14 cellular contexts compared by ENCODE assay signal in the genomic region with DNA sequence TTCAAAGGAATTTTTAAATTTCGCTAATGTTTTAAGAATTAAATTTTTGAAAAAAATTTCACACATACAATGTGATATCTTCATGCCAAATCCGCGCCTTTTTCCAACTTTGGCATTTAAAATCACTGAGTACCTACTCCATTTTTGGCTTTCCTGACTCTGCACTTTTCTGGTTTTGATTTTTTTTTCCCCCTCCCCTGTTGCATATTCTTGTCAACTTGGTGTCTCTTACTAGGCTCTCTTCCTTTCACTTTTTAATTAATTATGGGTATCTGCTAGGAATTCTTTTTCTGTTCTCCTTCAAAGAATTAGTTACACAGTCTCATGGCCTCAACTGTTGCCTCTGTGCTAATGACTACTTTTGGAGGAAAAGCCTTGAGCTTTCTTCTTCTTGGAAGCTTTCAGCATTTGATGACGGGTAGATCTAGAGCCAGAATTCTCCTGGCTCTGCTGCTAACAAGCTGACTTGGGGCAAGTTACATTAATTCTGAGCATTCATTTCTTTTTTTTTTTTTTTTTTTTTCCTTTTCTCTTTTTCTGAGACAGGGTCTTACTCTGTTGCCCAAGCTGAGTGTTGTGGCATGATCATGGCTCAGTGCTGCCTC. TPM values are rescaled to one million over a fixed set of nuclear protein-coding genes. Genes with fewer than 3 reads are reported as not detected.
A peak's percentile ranks its signal among the peaks of the same experiment; 100 is the strongest.
DNase-seq lines count a peak whose midpoint lies in the region; ATAC-seq and TF ChIP-seq lines count a peak whose summit lies in the region.
"Had no signal": no experiment of that assay in that cellular context is flagged by ENCODE, and none has a peak within 500 bp of the region (broad histone marks: within the 10 kb centered on the region; RNA-seq: fewer than 3 reads in every experiment).

No MANE protein-coding gene starts in this region.

- no peaks in the 10 kb centered on the region for H3K27me3 Mint-ChIP-seq in activated T-cell treated with anti-CD3 and anti-CD28 coated beads, Interleukin-2, amount 50 U/mL, for 4 hours (ENCODE audit: low read depth)
- H3K27me3 Mint-ChIP-seq in activated T-cell treated with anti-CD3 and anti-CD28 coated beads, Interleukin-2, amount 50 U/mL, for 24 hours = no peaks in the 10 kb centered on the region
- H3K27me3 Mint-ChIP-seq: B cell had no signal

- TF ChIP-seq CTCF in SU-DHL-6 (IDR thresholded peaks at IDR 0.05; ENCODE audit: insufficient read depth, low read length, poor library complexity, severe bottlenecking) = no peak
- no peak for TF ChIP-seq CTCF in hepatocyte (IDR thresholded peaks at IDR 0.05; ENCODE audit: poor library complexity)

- peaks cover 22% of the 10 kb centered on the region for H3K36me3 Mint-ChIP-seq in activated T-cell treated with anti-CD3 and anti-CD28 coated beads, Interleukin-2, amount 50 U/mL, for 4 hours (ENCODE audit: insufficient read depth)
- peaks cover 48% of the 10 kb centered on the region for H3K36me3 Mint-ChIP-seq in activated T-cell treated with anti-CD3 and anti-CD28 coated beads, Interleukin-2, amount 50 U/mL, for 24 hours (ENCODE audit: low read depth)

- H3K4me2 ChIP-seq in SU-DHL-6 (ENCODE audit: low read depth, low read length, poor library complexity, severe bottlenecking) (peak overlapping the region; percentile 94), hepatocyte (peak overlapping the region; percentile 85)

- H3K27me3 ChIP-seq in SU-DHL-6 (ENCODE audit: low read length) (no peaks in the 10 kb centered on the region), hepatocyte (no peaks in the 10 kb centered on the region), skeletal muscle tissue (ENCODE audit: control insufficient read depth in 3 of 3, insufficient read depth in 3 of 3, low read length in 3 of 3) (no peaks in the 10 kb centered on the region)
- H3K27me3 ChIP-seq: dorsolateral prefrontal cortex had no signal

- H3K9ac ChIP-seq in SU-DHL-6 (ENCODE audit: low read length) (peak overlapping the region; percentile 80; the same call in 1 of the 2 replicates), skeletal muscle tissue (ENCODE audit: low read depth in 1 of 3, low read length in 3 of 3) (peak overlapping the region; percentile 90 to 91 (median 91))

- DNase-seq in activated T-cell treated with anti-CD3 and anti-CD28 coated beads, Interleukin-2, amount 50 U/mL, for 4 hours = no peak
- DNase-seq in activated T-cell treated with anti-CD3 and anti-CD28 coated beads, Interleukin-2, amount 50 U/mL, for 24 hours = no peak
- DNase-seq in hepatocyte (ENCODE audit: low spot score) = no peak
- no peak for DNase-seq in NCI-H526 (lab: John Stamatoyannopoulos, UW)
- no peak for DNase-seq in NCI-H2196 (lab: John Stamatoyannopoulos, UW; ENCODE audit: unreplicated experiment)
- no peak for DNase-seq in NCI-H1436 treated with DMSO at 0.1 percent for 48 hours (lab: John Stamatoyannopoulos, UW)
- DNase-seq: activated gamma-delta T cell; dorsolateral prefrontal cortex; hippocampal formation; NCI-H1092; stimulated activated CD4-positive, alpha-beta T cell treated with anti-CD3 and anti-CD28 coated beads, Interleukin-4, amount 100 ng/mL, for 1 hour had no signal

- WGBS in hepatocyte (ENCODE audit: low lambda C conversion rate, missing lambda C conversion rate) = 96% methylated on average over 4 of the region's 4 CpGs

- H3F3A ChIP-seq in SU-DHL-6 (ENCODE audit: insufficient read depth) = peaks cover 12% of the 10 kb centered on the region

- H3K4me1 ChIP-seq in hepatocyte (ENCODE audit: insufficient read depth) (peaks cover 5% of the 10 kb centered on the region), skeletal muscle tissue (ENCODE audit: control insufficient read depth in 3 of 3, insufficient read depth in 3 of 3, low read length in 3 of 3) (peaks cover 13 to 25% (median 21%) of the 10 kb centered on the region in 3 donors)

- H3K4me3 Mint-ChIP-seq in activated T-cell treated with anti-CD3 and anti-CD28 coated beads, Interleukin-2, amount 50 U/mL, for 4 hours = peak overlapping the region; percentile 17
- H3K4me3 Mint-ChIP-seq in activated T-cell treated with anti-CD3 and anti-CD28 coated beads, Interleukin-2, amount 50 U/mL, for 24 hours = no peak overlapping the region
- H3K4me3 Mint-ChIP-seq: B cell had no signal

- H3K36me3 ChIP-seq in SU-DHL-6 (ENCODE audit: low read length) (no peaks in the 10 kb centered on the region), hepatocyte (replicated peaks; ENCODE audit: insufficient read depth, low read depth) (no peaks in the 10 kb centered on the region), skeletal muscle tissue (ENCODE audit: control insufficient read depth in 3 of 3, insufficient read depth in 3 of 3, low read length in 3 of 3) (peaks cover 0 to 5% (median 4%) of the 10 kb centered on the region in 3 donors)

- H3K9me3 Mint-ChIP-seq in activated T-cell treated with anti-CD3 and anti-CD28 coated beads, Interleukin-2, amount 50 U/mL, for 4 hours = no peaks in the 10 kb centered on the region
- no peaks in the 10 kb centered on the region for H3K9me3 Mint-ChIP-seq in activated T-cell treated with anti-CD3 and anti-CD28 coated beads, Interleukin-2, amount 50 U/mL, for 24 hours

- H4K20me1 ChIP-seq in SU-DHL-6 (ENCODE audit: low read depth, low read length) (no peaks in the 10 kb centered on the region), hepatocyte (ENCODE audit: insufficient read depth, poor library complexity, severe bottlenecking) (no peaks in the 10 kb centered on the region)

- H3K79me2 ChIP-seq in SU-DHL-6 (ENCODE audit: insufficient read depth, low read length) (peaks cover 14% of the 10 kb centered on the region), hepatocyte (peaks cover 29% of the 10 kb centered on the region)

- H3K9me3 ChIP-seq in SU-DHL-6 (ENCODE audit: insufficient read depth, low read length) (no peaks in the 10 kb centered on the region), hepatocyte (ENCODE audit: low read depth) (no peaks in the 10 kb centered on the region), skeletal muscle tissue (ENCODE audit: control insufficient read depth in 3 of 3, low read length in 3 of 3) (no peaks in the 10 kb centered on the region)

- no peak overlapping the region for H3K27ac ChIP-seq in SU-DHL-6 (ENCODE audit: low read depth, low read length)
- no peak overlapping the region for H3K27ac ChIP-seq in hepatocyte
- H3K27ac ChIP-seq in skeletal muscle tissue (ENCODE audit: low read depth, low read length) = peak overlapping the region; percentile 90

- no peak for ATAC-seq in activated T-cell treated with anti-CD3 and anti-CD28 coated beads, Interleukin-2, amount 50 U/mL, for 4 hours

- peaks cover 23% of the 10 kb centered on the region for H3K4me1 Mint-ChIP-seq in activated T-cell treated with anti-CD3 and anti-CD28 coated beads, Interleukin-2, amount 50 U/mL, for 4 hours (ENCODE audit: low read depth)
- H3K4me1 Mint-ChIP-seq in activated T-cell treated with anti-CD3 and anti-CD28 coated beads, Interleukin-2, amount 50 U/mL, for 24 hours (ENCODE audit: low read depth) = peaks cover 30% of the 10 kb centered on the region

- no peaks in the 10 kb centered on the region for H3K9me2 ChIP-seq in SU-DHL-6 (replicated peaks; ENCODE audit: insufficient read depth, low read length)
- no peaks in the 10 kb centered on the region for H3K9me2 ChIP-seq in hepatocyte (replicated peaks; ENCODE audit: insufficient read depth)

- H3K4me3 ChIP-seq in SU-DHL-6 (ENCODE audit: insufficient read depth, low read length, poor library complexity, severe bottlenecking) (no peak overlapping the region), hepatocyte (no peak overlapping the region), skeletal muscle tissue (ENCODE audit: low read length in 3 of 3) (peak overlapping the region; percentile 79 to 93 (median 91))

- H2AFZ ChIP-seq in SU-DHL-6 (ENCODE audit: low read depth, low read length, severe bottlenecking) (no peak overlapping the region), hepatocyte (no peak overlapping the region)

- H3K27ac Mint-ChIP-seq in activated T-cell treated with anti-CD3 and anti-CD28 coated beads, Interleukin-2, amount 50 U/mL, for 24 hours = no peak overlapping the region
- H3K27ac Mint-ChIP-seq: B cell had no signal

RNA-seq across cellular contexts. Expression of gene AGL, which starts 1.8 kb away (rescaled TPM):
- 10 to 100 TPM; 13.8 to 16.1 (median 14.8) TPM for total RNA-seq in activated T-cell treated with anti-CD3 and anti-CD28 coated beads, Interleukin-2, amount 50 U/mL, for 4 hours
- total RNA-seq in hepatocyte (30.3 and 34.2 TPM in 2 replicates), skeletal muscle tissue (156 TPM)
- 9.2 and 9.3 TPM in 2 replicates for polyA plus RNA-seq in hepatocyte

Comparison
In these comparisons a context has a peak if more than half of its experiments do, and no peak if none do; other contexts are left out.
1. H3K4me3 ChIP-seq: peak in skeletal muscle tissue (3 of 3); none in SU-DHL-6 (single experiment) and hepatocyte (single experiment).